ENCODE assay signal across 14 cellular contexts in genomic region chr1:225422033-225422605, GRCh38. TPM values are rescaled to one million over a fixed set of nuclear protein-coding genes. Genes with fewer than 3 reads are reported as not detected.
A peak's percentile ranks its signal among the peaks of the same experiment; 100 is the strongest.
DNase-seq lines count a peak whose midpoint lies in the region; ATAC-seq and TF ChIP-seq lines count a peak whose summit lies in the region.
"Had no signal": no experiment of that assay in that cellular context is flagged by ENCODE, and none has a peak within 500 bp of the region (broad histone marks: within the 10 kb centered on the region; RNA-seq: fewer than 3 reads in every experiment).

No MANE protein-coding gene starts in this region.

- H3K4me1 Mint-ChIP-seq in activated naive CD8-positive, alpha-beta T cell (ENCODE audit: low read depth): peaks cover 66% of the 10 kb centered on the region
- H3K4me1 Mint-ChIP-seq in activated naive CD8-positive, alpha-beta T cell treated with anti-CD3 and anti-CD28 coated beads for 36 hours: peaks cover 47% of the 10 kb centered on the region
- H3K4me1 Mint-ChIP-seq in immature natural killer cell: peaks cover 59 to 88% of the 10 kb centered on the region in 2 donors
- H3K4me1 Mint-ChIP-seq in type B pancreatic cell (ENCODE audit: unreplicated experiment): peaks cover 70% of the 10 kb centered on the region

- H3K4me3 Mint-ChIP-seq in activated naive CD8-positive, alpha-beta T cell: peak overlapping the region; percentile 41
- no peak overlapping the region for H3K4me3 Mint-ChIP-seq in activated naive CD8-positive, alpha-beta T cell treated with anti-CD3 and anti-CD28 coated beads for 36 hours
- H3K4me3 Mint-ChIP-seq in immature natural killer cell (peak overlapping the region in 1 of 5 donors; percentile 19), type B pancreatic cell (no peak overlapping the region)

- ATAC-seq in left lobe of liver: no peak
- ATAC-seq: activated CD4-positive, CD25-positive, alpha-beta regulatory T cell treated with anti-CD3 and anti-CD28 coated beads, Interleukin-2, amount 50 U/mL, for 24 hours had no signal

- no peaks in the 10 kb centered on the region for H3K9me3 Mint-ChIP-seq in activated naive CD8-positive, alpha-beta T cell (ENCODE audit: low read depth)
- H3K9me3 Mint-ChIP-seq in activated naive CD8-positive, alpha-beta T cell treated with anti-CD3 and anti-CD28 coated beads for 36 hours: no peaks in the 10 kb centered on the region
- H3K9me3 Mint-ChIP-seq in immature natural killer cell: no peaks in the 10 kb centered on the region
- H3K9me3 Mint-ChIP-seq in type B pancreatic cell: no peaks in the 10 kb centered on the region

- POLR2A ChIA-PET in RWPE1 (lab: Yijun Ruan, JAX; ENCODE audit: low non-redundant PET): interaction anchor here (0.6 kb wide), 2 partner anchors 8 to 37 kb away, joined by 6 to 7 read pairs; no protein-coding TSS in a partner anchor

- CTCF ChIA-PET in RWPE1 (lab: Yijun Ruan, JAX): interaction anchor here (0.5 to 1.2 kb wide), 5 partner anchors 33 to 309 kb away, joined by 3 to 4 read pairs (median 3); no protein-coding TSS in a partner anchor

- DNase-seq in activated naive CD8-positive, alpha-beta T cell treated with anti-CD3 and anti-CD28 coated beads for 36 hours: no peak
- DNase-seq in RWPE1 (ENCODE audit: low spot score) (no peak), immature natural killer cell (no peak), type B pancreatic cell (ENCODE audit: extremely low spot score, unreplicated experiment) (no peak), LoVo (ENCODE audit: low spot score) (no peak), left lobe of liver (ENCODE audit: low spot score) (no peak), NCI-H187 treated with DMSO at 0.1 percent for 48 hours (lab: John Stamatoyannopoulos, UW) (no peak)
- DNase-seq: erythroblast; H7; NCI-H1436; NCI-H774; stimulated activated CD4-positive, alpha-beta T cell treated with anti-CD3 and anti-CD28 coated beads, Interleukin-1b, Interleukin-23, amount 100 ng/mL, for 48 hours had no signal

- no peaks in the 10 kb centered on the region for H3K27me3 Mint-ChIP-seq in activated naive CD8-positive, alpha-beta T cell
- H3K27me3 Mint-ChIP-seq in activated naive CD8-positive, alpha-beta T cell treated with anti-CD3 and anti-CD28 coated beads for 36 hours: no peaks in the 10 kb centered on the region
- H3K27me3 Mint-ChIP-seq in immature natural killer cell (ENCODE audit: low read depth in 3 of 3): peaks cover 0 to 8% (median 4%) of the 10 kb centered on the region in 3 donors
- H3K27me3 Mint-ChIP-seq in type B pancreatic cell: no peaks in the 10 kb centered on the region

- H3K27ac ChIP-seq in RWPE1: peak overlapping the region; percentile 28; the same call in 1 of the 2 replicates

- H3K36me3 Mint-ChIP-seq in activated naive CD8-positive, alpha-beta T cell: peaks cover 6% of the 10 kb centered on the region
- peaks cover 33% of the 10 kb centered on the region for H3K36me3 Mint-ChIP-seq in activated naive CD8-positive, alpha-beta T cell treated with anti-CD3 and anti-CD28 coated beads for 36 hours
- H3K36me3 Mint-ChIP-seq in immature natural killer cell (peaks cover 8 to 14% (median 14%) of the 10 kb centered on the region in 3 donors), type B pancreatic cell (peaks cover 32% of the 10 kb centered on the region)

- H3K27ac Mint-ChIP-seq in activated naive CD8-positive, alpha-beta T cell: peak overlapping the region; percentile 72
- no peak overlapping the region for H3K27ac Mint-ChIP-seq in activated naive CD8-positive, alpha-beta T cell treated with anti-CD3 and anti-CD28 coated beads for 36 hours
- H3K27ac Mint-ChIP-seq in immature natural killer cell (peak overlapping the region; percentile 38 to 67 (median 62)), type B pancreatic cell (peak overlapping the region; percentile 29)

- no peak for TF ChIP-seq CTCF in RWPE1 (conservative IDR thresholded peaks at IDR 0.05; ENCODE audit: low read depth)
- TF ChIP-seq CTCF in type B pancreatic cell (conservative IDR thresholded peaks at IDR 0.05): no peak

RNA-seq across cellular contexts. Expression of gene LBR, which starts 5.7 kb away (rescaled TPM):
- total RNA-seq in activated naive CD8-positive, alpha-beta T cell treated with anti-CD3 and anti-CD28 coated beads for 36 hours: 100 to 1,000 TPM; 128 to 140 TPM
- polyA plus RNA-seq in immature natural killer cell: 100 to 1,000 TPM in 2 of 3 donors, 10 to 100 TPM in 1; 100.0 to 136 (median 117) TPM
- total RNA-seq in type B pancreatic cell (ENCODE audit: low replicate concordance): 59.9 and 94.6 TPM in 2 replicates
- total RNA-seq in left lobe of liver: 22.1 TPM
